ENCODE assay signal across 15 cellular contexts in the genomic region with DNA sequence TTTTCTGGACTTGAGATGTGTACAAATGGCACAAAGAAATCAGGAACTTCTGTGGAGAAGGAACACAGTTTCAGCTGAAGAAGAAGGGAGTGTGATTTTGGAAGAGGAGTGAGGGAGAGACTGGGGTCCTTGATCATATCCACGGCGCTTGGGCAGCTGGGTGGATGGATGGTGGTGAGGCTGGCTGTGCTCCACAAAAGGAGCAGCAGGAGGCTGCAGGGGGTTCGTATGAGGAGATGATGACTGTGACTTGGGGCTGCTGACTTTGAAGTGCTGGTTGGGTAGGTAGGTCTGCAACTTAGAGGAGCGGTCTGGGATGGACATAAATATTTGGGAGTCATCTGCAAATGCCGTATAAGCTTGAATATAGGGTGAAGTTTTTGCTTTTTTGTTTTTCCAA. TPM values are rescaled to one million over a fixed set of nuclear protein-coding genes. Genes with fewer than 3 reads are reported as not detected.
DNase-seq lines count a peak whose midpoint lies in the region; ATAC-seq and TF ChIP-seq lines count a peak whose summit lies in the region.
"Had no signal": no experiment of that assay in that cellular context is flagged by ENCODE, and none has a peak within 500 bp of the region (broad histone marks: within the 10 kb centered on the region; RNA-seq: fewer than 3 reads in every experiment).

No MANE protein-coding gene starts in this region.

- no peak for TF ChIP-seq POLR2A in uterus (IDR thresholded peaks at IDR 0.05)

- no peaks in the 10 kb centered on the region for H3K9me3 Mint-ChIP-seq in activated naive CD4-positive, alpha-beta T cell treated with anti-CD3 and anti-CD28 coated beads for 36 hours
- H3K9me3 Mint-ChIP-seq in stimulated activated memory B cell treated with anti-CD40 and anti-IgM and Interleukin-4, amounts not matched to agents 10 μg/mL and 1 μg/mL and 100 μg/mL, for 72 hours = no peaks in the 10 kb centered on the region

- CTCF ChIA-PET in activated naive CD4-positive, alpha-beta T cell treated with anti-CD3 and anti-CD28 coated beads for 36 hours (lab: Charles Lee) = interaction anchor here (1.5 to 1.8 kb wide), 2 partner anchors 11 to 126 kb away, joined by 4 to 5 read pairs; no protein-coding TSS in a partner anchor

- no peaks in the 10 kb centered on the region for H3K9me3 ChIP-seq in ascending aorta
- no peaks in the 10 kb centered on the region for H3K9me3 ChIP-seq in muscle layer of colon (ENCODE audit: low read length)
- no peaks in the 10 kb centered on the region for H3K9me3 ChIP-seq in uterus

- intact Hi-C loops in activated naive CD4-positive, alpha-beta T cell treated with anti-CD3 and anti-CD28 coated beads for 36 hours (cut with micrococcal nuclease) = no loop called here
- intact Hi-C loops in ascending aorta (cut with DNase I) = loop anchor here (1.0 kb wide), 1 partner anchor 26 kb away; a partner anchor contains a TSS
- intact Hi-C loops in uterus (cut with DNase I; ENCODE audit: low total_unique reads) = no loop called here

- DNase-seq in activated naive CD4-positive, alpha-beta T cell treated with anti-CD3 and anti-CD28 coated beads for 36 hours = no peak
- DNase-seq in activated naive CD4-positive, alpha-beta T cell treated with Interleukin-2 at 50 U/mL for 16 hours = no peak
- DNase-seq in ascending aorta (ENCODE audit: low spot score in 2 of 2) (no peak), uterus (no peak), NCI-H510A treated with DMSO at 0.1 percent for 48 hours (lab: John Stamatoyannopoulos, UW) (no peak), NOMO-1 treated with dmso at 0.1 percent for 144 hours (lab: John Stamatoyannopoulos, UW; ENCODE audit: unreplicated experiment) (no peak)
- DNase-seq: DMS79; NCI-H510A; stimulated activated CD4-positive, alpha-beta T cell treated with anti-CD3 and anti-CD28 coated beads, Interleukin-1b, Interleukin-23, amount 100 ng/mL, for 48 hours; T-helper 9 cell had no signal

- H3K36me3 ChIP-seq in ascending aorta (no peaks in the 10 kb centered on the region), muscle layer of colon (ENCODE audit: insufficient read depth, low read length) (no peaks in the 10 kb centered on the region), uterus (no peaks in the 10 kb centered on the region)

- no peaks in the 10 kb centered on the region for H3K27me3 Mint-ChIP-seq in activated naive CD4-positive, alpha-beta T cell treated with anti-CD3 and anti-CD28 coated beads for 36 hours (ENCODE audit: low read depth)
- H3K27me3 Mint-ChIP-seq in stimulated activated memory B cell treated with anti-CD40 and anti-IgM and Interleukin-4, amounts not matched to agents 10 μg/mL and 1 μg/mL and 100 μg/mL, for 72 hours = peaks cover 15% of the 10 kb centered on the region

- no peak overlapping the region for H3K9ac ChIP-seq in muscle layer of colon (ENCODE audit: low read length)
- H3K9ac ChIP-seq: GM23248 had no signal

- TF ChIP-seq CTCF in ascending aorta (IDR thresholded peaks at IDR 0.05) = no peak
- TF ChIP-seq CTCF in uterus (IDR thresholded peaks at IDR 0.05) = no peak

- H3K36me3 Mint-ChIP-seq in activated naive CD4-positive, alpha-beta T cell treated with anti-CD3 and anti-CD28 coated beads for 36 hours (ENCODE audit: low read depth) = no peaks in the 10 kb centered on the region
- H3K36me3 Mint-ChIP-seq in stimulated activated memory B cell treated with anti-CD40 and anti-IgM and Interleukin-4, amounts not matched to agents 10 μg/mL and 1 μg/mL and 100 μg/mL, for 72 hours = peaks cover 8% of the 10 kb centered on the region

- no peak overlapping the region for H3K27ac Mint-ChIP-seq in activated naive CD4-positive, alpha-beta T cell treated with anti-CD3 and anti-CD28 coated beads for 36 hours
- no peak overlapping the region for H3K27ac Mint-ChIP-seq in stimulated activated memory B cell treated with anti-CD40 and anti-IgM and Interleukin-4, amounts not matched to agents 10 μg/mL and 1 μg/mL and 100 μg/mL, for 72 hours

- H3K4me3 Mint-ChIP-seq in activated naive CD4-positive, alpha-beta T cell treated with anti-CD3 and anti-CD28 coated beads for 36 hours = peak overlapping the region; percentile 5
- H3K4me3 Mint-ChIP-seq in stimulated activated memory B cell treated with anti-CD40 and anti-IgM and Interleukin-4, amounts not matched to agents 10 μg/mL and 1 μg/mL and 100 μg/mL, for 72 hours = no peak overlapping the region

- peak overlapping the region; percentile 53 to 75 for H3K4me3 ChIP-seq in ascending aorta
- H3K4me3 ChIP-seq in muscle layer of colon (ENCODE audit: low read depth in 1 of 2, low read length in 2 of 2) = no peak overlapping the region
- no peak overlapping the region for H3K4me3 ChIP-seq in uterus
- H3K4me3 ChIP-seq: GM12878 had no signal

- H3K4me1 Mint-ChIP-seq in activated naive CD4-positive, alpha-beta T cell treated with anti-CD3 and anti-CD28 coated beads for 36 hours (ENCODE audit: low read depth) = peaks cover 3% of the 10 kb centered on the region
- peaks cover 10% of the 10 kb centered on the region for H3K4me1 Mint-ChIP-seq in stimulated activated memory B cell treated with anti-CD40 and anti-IgM and Interleukin-4, amounts not matched to agents 10 μg/mL and 1 μg/mL and 100 μg/mL, for 72 hours

- H3K27me3 ChIP-seq in ascending aorta (no peaks in the 10 kb centered on the region), muscle layer of colon (ENCODE audit: control insufficient read depth in 1 of 2, insufficient read depth in 2 of 2, low read length in 2 of 2) (no peaks in the 10 kb centered on the region), uterus (no peaks in the 10 kb centered on the region)

- H3K27ac ChIP-seq in ascending aorta (peak overlapping the region; percentile 80 to 91), muscle layer of colon (ENCODE audit: low read depth, low read length) (peak overlapping the region; percentile 86), uterus (peak overlapping the region; percentile 96)
- H3K27ac ChIP-seq: GM23248 had no signal

- ATAC-seq in stimulated activated memory B cell treated with anti-CD40 and anti-IgM and Interleukin-4, amounts not matched to agents 10 μg/mL and 1 μg/mL and 100 μg/mL, for 72 hours = no peak
- ATAC-seq: GM12878, left lobe of liver had no signal

- H3K4me1 ChIP-seq in ascending aorta = peaks cover 0 to 14% of the 10 kb centered on the region in 2 donors
- peaks cover 20% of the 10 kb centered on the region for H3K4me1 ChIP-seq in muscle layer of colon (ENCODE audit: insufficient read depth, low read length)
- H3K4me1 ChIP-seq in uterus = no peaks in the 10 kb centered on the region

RNA-seq across cellular contexts. Expression of a gene that starts 1.3 kb away (rescaled TPM):
- total RNA-seq in activated naive CD4-positive, alpha-beta T cell treated with anti-CD3 and anti-CD28 coated beads for 36 hours = under 1 TPM; 0.79 to 0.88 TPM
- total RNA-seq in ascending aorta (58.0 TPM), uterus (100 to 1,000 TPM in 1 of 4 donors, 10 to 100 TPM in 3; 26.8 to 125 (median 73.6) TPM)

RNA-seq across cellular contexts. Expression of a gene that starts 26.2 kb away (rescaled TPM):
- 100 to 1,000 TPM in 1 of 2 experiments, 10 to 100 TPM in 1; 99.7 to 102 TPM for total RNA-seq in activated naive CD4-positive, alpha-beta T cell treated with anti-CD3 and anti-CD28 coated beads for 36 hours
- total RNA-seq in ascending aorta (12.9 TPM), uterus (100 to 1,000 TPM in 1 of 4 donors, 10 to 100 TPM in 3; 30.6 to 452 (median 55.0) TPM)

RNA-seq across cellular contexts. Expression of a gene that starts 37.7 kb away (rescaled TPM):
- total RNA-seq in activated naive CD4-positive, alpha-beta T cell treated with anti-CD3 and anti-CD28 coated beads for 36 hours = 10 to 100 TPM; 25.7 to 28.5 TPM
- total RNA-seq in ascending aorta = 96.7 TPM
- 10 to 100 TPM; 27.1 to 74.9 (median 40.7) TPM for total RNA-seq in uterus

RNA-seq across cellular contexts. Expression of a gene that starts 44.9 kb away (rescaled TPM):
- 100 to 1,000 TPM; 151 to 156 TPM for total RNA-seq in activated naive CD4-positive, alpha-beta T cell treated with anti-CD3 and anti-CD28 coated beads for 36 hours
- 76.0 TPM for total RNA-seq in ascending aorta
- 100 to 1,000 TPM in 2 of 4 donors, 10 to 100 TPM in 2; 11.5 to 137 (median 67.1) TPM for total RNA-seq in uterus

RNA-seq across cellular contexts. Expression of a gene that starts 53.4 kb away (rescaled TPM):
- 10 to 100 TPM; 65.2 to 65.7 TPM for total RNA-seq in activated naive CD4-positive, alpha-beta T cell treated with anti-CD3 and anti-CD28 coated beads for 36 hours
- total RNA-seq in ascending aorta (183 TPM), uterus (100 to 1,000 TPM; 205 to 336 (median 279) TPM)

Comparison
In these comparisons a context has a peak if more than half of its experiments do, and no peak if none do; other contexts are left out.
1. H3K4me3 ChIP-seq: peak in ascending aorta (2 of 2); none in muscle layer of colon (0 of 2) and uterus (0 of 2).
2. RNA of a gene that starts 1.3 kb away (total RNA-seq): 26.8 to 125 TPM in uterus and 58.0 TPM in ascending aorta (single experiment); 0.79 to 0.88 TPM in activated naive CD4-positive, alpha-beta T cell treated with anti-CD3 and anti-CD28 coated beads for 36 hours; every median in the first group is over 10 times any median in the second.
3. Peak in every context shown above with its lines, with median percentiles within 50 percentile points of each other: H3K27ac ChIP-seq.